17 cellular contexts compared by ENCODE assay signal in genomic region chr18:63202814-63203213, GRCh38.
DNase-seq lines count a peak whose midpoint lies in the region; ATAC-seq and TF ChIP-seq lines count a peak whose summit lies in the region.
"Had no signal": no experiment of that assay in that cellular context is flagged by ENCODE, and none has a peak within 500 bp of the region (broad histone marks: within the 10 kb centered on the region; RNA-seq: fewer than 3 reads in every experiment).

No MANE protein-coding gene starts in this region.

- no peaks in the 10 kb centered on the region for H3K9me3 Mint-ChIP-seq in MCF 10A (ENCODE audit: unreplicated experiment)
- H3K9me3 Mint-ChIP-seq: activated naive CD4-positive, alpha-beta T cell treated with anti-CD3 and anti-CD28 coated beads, Interleukin-2, amount 10 ng/mL, durations not matched to agents 7 days and 5 days; central memory CD8-positive, alpha-beta T cell had no signal

- H3K27me3 Mint-ChIP-seq in MCF 10A (ENCODE audit: insufficient read depth, unreplicated experiment) (no peaks in the 10 kb centered on the region), T-helper 17 cell (no peaks in the 10 kb centered on the region)
- H3K27me3 Mint-ChIP-seq: activated naive CD4-positive, alpha-beta T cell treated with anti-CD3 and anti-CD28 coated beads, Interleukin-2, amount 10 ng/mL, durations not matched to agents 7 days and 5 days; central memory CD8-positive, alpha-beta T cell had no signal

- no peaks in the 10 kb centered on the region for H3K9me3 ChIP-seq in mammary epithelial cell (replicated peaks; ENCODE audit: insufficient read depth, low read length)
- H3K9me3 ChIP-seq in T-helper 17 cell (ENCODE audit: control insufficient read depth, low read length, poor library complexity, severe bottlenecking): no peaks in the 10 kb centered on the region
- no peaks in the 10 kb centered on the region for H3K9me3 ChIP-seq in thyroid gland
- H3K9me3 ChIP-seq: SJCRH30 had no signal

- H3K27ac ChIP-seq in mammary epithelial cell (ENCODE audit: insufficient read depth, low read depth, low read length): no peak overlapping the region
- peak overlapping the region; percentile 36 to 78 (median 75) for H3K27ac ChIP-seq in thyroid gland
- H3K27ac ChIP-seq: SJCRH30 had no signal

- in situ Hi-C loops in mammary epithelial cell (cut with MboI; ENCODE audit: low sequenced_read_pairs in 2 of 2): no loop called here

- peak overlapping the region; percentile 32 for H2AFZ ChIP-seq in mammary epithelial cell (ENCODE audit: low read depth, low read length)

- H3K4me3 Mint-ChIP-seq in MCF 10A (ENCODE audit: unreplicated experiment) (no peak overlapping the region), T-helper 17 cell (peak overlapping the region; percentile 25)
- H3K4me3 Mint-ChIP-seq: activated naive CD4-positive, alpha-beta T cell treated with anti-CD3 and anti-CD28 coated beads, Interleukin-2, amount 10 ng/mL, durations not matched to agents 7 days and 5 days; central memory CD8-positive, alpha-beta T cell had no signal

- no peaks in the 10 kb centered on the region for H3K36me3 Mint-ChIP-seq in MCF 10A (ENCODE audit: insufficient read depth, unreplicated experiment)
- H3K36me3 Mint-ChIP-seq in T-helper 17 cell (ENCODE audit: low read depth): peaks cover 10% of the 10 kb centered on the region

- H3K79me2 ChIP-seq in mammary epithelial cell (ENCODE audit: insufficient read depth, low read length): no peaks in the 10 kb centered on the region

- H3K4me1 ChIP-seq in mammary epithelial cell (ENCODE audit: insufficient read depth, low read length) (peaks cover 4% of the 10 kb centered on the region), thyroid gland (peaks cover 39 to 56% of the 10 kb centered on the region in 2 donors)
- H3K4me1 ChIP-seq: SJCRH30 had no signal

- intact Hi-C loops in mammary epithelial cell (cut with micrococcal nuclease) (loop anchor here (10.0 kb wide), 1 partner anchor 68 kb away; no protein-coding TSS in a partner anchor), MCF 10A (cut with micrococcal nuclease) (no loop called here), thyroid gland (cut with DNase I) (no loop called here)

- 86% methylated on average over 8 of the region's 8 CpGs for WGBS in mammary epithelial cell (ENCODE audit: low coverage, missing lambda C conversion rate)
- WGBS in thyroid gland, 2 donors: 62 to 65% methylated on average over 7 to 8 of the region's 8 CpGs

- dilution Hi-C loops in mammary epithelial cell (cut with HindIII; ENCODE audit: low sequenced_read_pairs): no loop called here

- no peaks in the 10 kb centered on the region for H3K36me3 ChIP-seq in mammary epithelial cell (ENCODE audit: insufficient read depth, low read length)
- H3K36me3 ChIP-seq in thyroid gland: no peaks in the 10 kb centered on the region
- H3K36me3 ChIP-seq: SJCRH30 had no signal

- DNase-seq in mammary epithelial cell (no peak), MCF 10A (ENCODE audit: unreplicated experiment) (no peak), T-helper 17 cell (no peak), cerebellar cortex (ENCODE audit: low spot score) (peak; percentile 27), thyroid gland (peak in 1 of 2 donors; percentile 24), NCI-H2107 (lab: John Stamatoyannopoulos, UW) (no peak)
- DNase-seq: activated CD4-positive, alpha-beta T cell treated with anti-CD3 and anti-CD28 coated beads, Interleukin-2, amount 50 U/mL, for 1 hour; activated naive CD4-positive, alpha-beta T cell treated with anti-CD3 and anti-CD28 coated beads, Interleukin-2, amount 10 ng/mL, durations not matched to agents 7 days and 5 days; glutamatergic neuron; IMR-90; NCI-H1105 treated with DMSO at 0.1 percent for 48 hours; NCI-H2029 treated with DMSO at 0.1 percent for 48 hours; NCI-H226; occipital lobe; SJCRH30 had no signal

- no peak overlapping the region for H3K4me2 ChIP-seq in mammary epithelial cell (ENCODE audit: insufficient read depth, low read depth, low read length)

- no TSS peak for BruUV-seq in mammary epithelial cell (replicated peaks; lab: Mats Ljungman, UMichigan)
- BruUV-seq in MCF 10A (replicated peaks; lab: Mats Ljungman, UMichigan): no TSS peak

- no peak for TF ChIP-seq POLR2A in thyroid gland (IDR thresholded peaks at IDR 0.05)

- no peak overlapping the region for H3K9ac ChIP-seq in mammary epithelial cell (ENCODE audit: insufficient read depth, low read length)

- CTCF ChIA-PET in mammary epithelial cell (lab: Charles Lee; ENCODE audit: low non-redundant PET) (no interaction called here), MCF 10A (lab: Yijun Ruan, JAX) (interaction anchor here (0.7 kb wide), 1 partner anchor 9 kb away, joined by 3 read pairs; no protein-coding TSS in a partner anchor)

- ATAC-seq in T-helper 17 cell: no peak
- no peak for ATAC-seq in GM18520 (IDR thresholded peaks at IDR 0.05; ENCODE audit: unreplicated experiment)

- H3K27ac Mint-ChIP-seq in MCF 10A (ENCODE audit: low read depth, unreplicated experiment) (no peak overlapping the region), T-helper 17 cell (peak overlapping the region; percentile 99)

- TF ChIP-seq CTCF in mammary epithelial cell (conservative IDR thresholded peaks at IDR 0.05 in 1 of 2, IDR thresholded peaks at IDR 0.05 in 1 of 2; ENCODE audit: extremely low read depth in 1 of 2, insufficient read depth in 1 of 2, low read depth in 1 of 2, low read length in 2 of 2) (no peak), MCF 10A (IDR thresholded peaks at IDR 0.05; ENCODE audit: unreplicated experiment) (no peak), thyroid gland (IDR thresholded peaks at IDR 0.05) (no peak)

- H3K4me3 ChIP-seq in mammary epithelial cell (replicated peaks in 1 of 3; ENCODE audit: insufficient read depth in 1 of 3, low read depth in 2 of 3, low read length in 3 of 3): no peak overlapping the region
- H3K4me3 ChIP-seq in thyroid gland (replicated peaks in 1 of 3): no peak overlapping the region
- H3K4me3 ChIP-seq: SJCRH30 had no signal

- peaks cover 3% of the 10 kb centered on the region for H3K27me3 ChIP-seq in mammary epithelial cell (ENCODE audit: insufficient read depth, low read length)
- H3K27me3 ChIP-seq in thyroid gland: no peaks in the 10 kb centered on the region
- H3K27me3 ChIP-seq: SJCRH30 had no signal

- H4K20me1 ChIP-seq in mammary epithelial cell (ENCODE audit: insufficient read depth, low read length): no peaks in the 10 kb centered on the region

- H3K4me1 Mint-ChIP-seq in MCF 10A (ENCODE audit: insufficient read depth, unreplicated experiment) (no peaks in the 10 kb centered on the region), T-helper 17 cell (peaks cover 43% of the 10 kb centered on the region)

- POLR2A ChIA-PET in MCF 10A (lab: Yijun Ruan, JAX): no interaction called here
